Comparison of ENCODE assay signal across 12 cellular contexts in the genomic region with DNA sequence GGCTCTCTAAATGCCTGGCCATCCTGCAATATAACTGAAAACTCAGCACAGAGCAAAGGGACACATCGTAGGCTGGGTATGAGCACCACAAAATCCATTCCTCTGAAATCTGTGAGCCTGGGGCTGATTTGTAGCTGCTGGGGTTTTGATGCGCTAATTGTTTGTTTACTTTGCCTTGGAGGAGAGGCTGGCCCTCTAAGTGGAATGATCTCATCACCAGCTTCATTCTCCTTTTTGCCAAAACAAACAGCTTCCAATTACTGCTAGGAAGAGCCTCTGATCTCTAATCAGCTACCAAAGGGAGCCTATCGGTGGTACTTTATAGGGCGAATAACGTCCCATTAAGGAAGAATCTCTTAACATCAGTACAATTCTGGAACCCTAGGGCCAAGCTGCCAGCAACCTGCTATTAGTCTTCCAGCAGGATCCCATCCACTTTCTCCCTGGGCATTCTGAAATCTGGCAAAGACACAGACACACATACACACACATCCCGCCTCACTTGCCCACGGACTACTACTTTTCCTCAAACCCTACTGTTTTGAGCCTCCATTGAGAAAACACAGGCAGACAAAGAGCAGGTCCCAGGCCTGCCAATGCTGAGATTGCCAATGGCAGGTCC. TPM values are rescaled to one million over a fixed set of nuclear protein-coding genes. Genes with fewer than 3 reads are reported as not detected.
DNase-seq lines count a peak whose midpoint lies in the region; ATAC-seq and TF ChIP-seq lines count a peak whose summit lies in the region.
"Had no signal": no experiment of that assay in that cellular context is flagged by ENCODE, and none has a peak within 500 bp of the region (broad histone marks: within the 10 kb centered on the region; RNA-seq: fewer than 3 reads in every experiment).

No MANE protein-coding gene starts in this region.

- peaks cover 9% of the 10 kb centered on the region for H3K79me1 ChIP-seq in neuronal stem cell (ENCODE audit: low read depth, low read length)

- no peak overlapping the region for H3K9ac ChIP-seq in neuronal stem cell (ENCODE audit: low read depth, low read length, poor library complexity)

- peak overlapping the region in 3 of 5 experiments; percentile 5 to 53 (median 40) for H3K4me3 Mint-ChIP-seq in brain
- no peak overlapping the region for H3K4me3 Mint-ChIP-seq in activated naive CD8-positive, alpha-beta T cell treated with anti-CD3 and anti-CD28 coated beads, Interleukin-2, amount 50 U/mL, for 24 hours
- H3K4me3 Mint-ChIP-seq: activated naive CD4-positive, alpha-beta T cell treated with anti-CD3 and anti-CD28 coated beads for 36 hours had no signal

- no peak overlapping the region for H2AFZ ChIP-seq in neuronal stem cell (ENCODE audit: low read length)

- H3K9me3 Mint-ChIP-seq in brain = no peaks in the 10 kb centered on the region
- H3K9me3 Mint-ChIP-seq in activated naive CD8-positive, alpha-beta T cell treated with anti-CD3 and anti-CD28 coated beads, Interleukin-2, amount 50 U/mL, for 24 hours = no peaks in the 10 kb centered on the region
- H3K9me3 Mint-ChIP-seq: activated naive CD4-positive, alpha-beta T cell treated with anti-CD3 and anti-CD28 coated beads for 36 hours had no signal

- H3K9me3 ChIP-seq in neuronal stem cell (replicated peaks in 1 of 2; ENCODE audit: control insufficient read depth in 2 of 2, insufficient read depth in 1 of 2, low read depth in 1 of 2, low read length in 2 of 2) = no peaks in the 10 kb centered on the region

- peaks cover 0 to 48% (median 0%) of the 10 kb centered on the region in 3 experiments for H3K27me3 ChIP-seq in neuronal stem cell (ENCODE audit: control insufficient read depth in 3 of 3, insufficient read depth in 3 of 3, low read depth in 1 of 3, low read length in 3 of 3)

- H2BK5ac ChIP-seq in neuronal stem cell (ENCODE audit: low read length) = no peak overlapping the region

- H3K36me3 ChIP-seq in neuronal stem cell (replicated peaks in 1 of 2; ENCODE audit: control insufficient read depth in 2 of 2, insufficient read depth in 2 of 2, low read length in 2 of 2) = no peaks in the 10 kb centered on the region

- no peak overlapping the region for H3K4me3 ChIP-seq in neuronal stem cell (ENCODE audit: low read length in 2 of 2)

- H2BK12ac ChIP-seq in neuronal stem cell (ENCODE audit: low read length) = no peak overlapping the region

- no peak overlapping the region for H3K23ac ChIP-seq in neuronal stem cell (ENCODE audit: low read depth, low read length, poor library complexity)

- H3K18ac ChIP-seq in neuronal stem cell (ENCODE audit: low read length) = no peak overlapping the region

- no peak for ATAC-seq in activated naive CD8-positive, alpha-beta T cell treated with anti-CD3 and anti-CD28 coated beads, Interleukin-2, amount 50 U/mL, for 24 hours

- no peak overlapping the region for H2BK15ac ChIP-seq in neuronal stem cell (ENCODE audit: low read length)

- H3K27me3 Mint-ChIP-seq in brain = peaks cover 61% of the 10 kb centered on the region
- peaks cover 18% of the 10 kb centered on the region for H3K27me3 Mint-ChIP-seq in activated naive CD8-positive, alpha-beta T cell treated with anti-CD3 and anti-CD28 coated beads, Interleukin-2, amount 50 U/mL, for 24 hours

- WGBS in neuronal stem cell (ENCODE audit: extremely low coverage in 2 of 2, insufficient read length in 2 of 2, insufficient replicate concordance in 1 of 2), 2 donors = no CpG with 5 or more reads among the region's 7 CpGs

- H3K27ac Mint-ChIP-seq in brain = no peak overlapping the region
- H3K27ac Mint-ChIP-seq in activated naive CD8-positive, alpha-beta T cell treated with anti-CD3 and anti-CD28 coated beads, Interleukin-2, amount 50 U/mL, for 24 hours = no peak overlapping the region
- H3K27ac Mint-ChIP-seq: activated naive CD4-positive, alpha-beta T cell treated with anti-CD3 and anti-CD28 coated beads for 36 hours had no signal

- no peaks in the 10 kb centered on the region for H3K36me3 Mint-ChIP-seq in brain
- no peaks in the 10 kb centered on the region for H3K36me3 Mint-ChIP-seq in activated naive CD8-positive, alpha-beta T cell treated with anti-CD3 and anti-CD28 coated beads, Interleukin-2, amount 50 U/mL, for 24 hours (ENCODE audit: low read depth)

- H4K8ac ChIP-seq in neuronal stem cell (ENCODE audit: low read depth, low read length) = no peak overlapping the region

- TF ChIP-seq CTCF in brain (conservative IDR thresholded peaks at IDR 0.05) = no peak

- no peak overlapping the region for H4K91ac ChIP-seq in neuronal stem cell (ENCODE audit: low read depth, low read length, poor library complexity)

- H3K4me1 Mint-ChIP-seq in brain = peaks cover 32% of the 10 kb centered on the region
- H3K4me1 Mint-ChIP-seq in activated naive CD8-positive, alpha-beta T cell treated with anti-CD3 and anti-CD28 coated beads, Interleukin-2, amount 50 U/mL, for 24 hours = peaks cover 1% of the 10 kb centered on the region

- DNase-seq in NCI-H1436 (lab: John Stamatoyannopoulos, UW) = peak; percentile 55
- no peak for DNase-seq in NCI-H1436 treated with DMSO at 0.1 percent for 48 hours (lab: John Stamatoyannopoulos, UW)
- peak; percentile 66 for DNase-seq in NCI-H2107 (lab: John Stamatoyannopoulos, UW)
- no peak for DNase-seq in neuronal stem cell (ENCODE audit: low spot score)
- no peak for DNase-seq in activated T-cell treated with anti-CD3 and anti-CD28 coated beads for 4 hours
- no peak for DNase-seq in hepatic stellate cell (ENCODE audit: low spot score)
- DNase-seq in activated naive CD8-positive, alpha-beta T cell treated with anti-CD3 and anti-CD28 coated beads, Interleukin-2, amount 50 U/mL, for 24 hours = no peak
- DNase-seq: activated CD4-positive, alpha-beta T cell treated with anti-CD3 and anti-CD28 coated beads, Interleukin-2, amount 50 U/mL, for 4 hours; activated naive CD4-positive, alpha-beta T cell treated with anti-CD3 and anti-CD28 coated beads for 36 hours; dermis blood vessel endothelial cell; NCI-H524 treated with DMSO at 0.1 percent for 48 hours had no signal

- H3K14ac ChIP-seq in neuronal stem cell (ENCODE audit: low read length) = no peak overlapping the region

- H3K4ac ChIP-seq in neuronal stem cell (ENCODE audit: low read length) = no peak overlapping the region

- H3K4me1 ChIP-seq in neuronal stem cell (ENCODE audit: control insufficient read depth in 2 of 2, insufficient read depth in 1 of 2, low read depth in 1 of 2, low read length in 2 of 2) = peaks cover 1 to 22% of the 10 kb centered on the region in 2 donors

- H3K4me2 ChIP-seq in neuronal stem cell (ENCODE audit: insufficient read depth, low read length, poor library complexity, severe bottlenecking) = peak overlapping the region; percentile 2

- H2BK120ac ChIP-seq in neuronal stem cell (ENCODE audit: low read depth, low read length) = no peak overlapping the region

- H3K27ac ChIP-seq in neuronal stem cell (replicated peaks; ENCODE audit: low read length) = no peak overlapping the region

- no peak overlapping the region for H2AK5ac ChIP-seq in neuronal stem cell (ENCODE audit: low read depth, low read length)

RNA-seq across cellular contexts. Expression of gene ANOS1, which starts 5.8 kb away (rescaled TPM):
- polyA plus RNA-seq in brain (ENCODE audit: insufficient read depth, low read depth, low replicate concordance) = 2.3 TPM
- 15.9 TPM for polyA plus RNA-seq in neuronal stem cell (2013, experiment 1 of 2)
- 15.9 TPM for polyA plus RNA-seq in neuronal stem cell (2013, experiment 2 of 2)

Comparison
In these comparisons a context has a peak if more than half of its experiments do, and no peak if none do; other contexts are left out.
1. DNase-seq: peak in NCI-H1436 (single experiment) and NCI-H2107 (single experiment); none in NCI-H1436 treated with DMSO at 0.1 percent for 48 hours (single experiment), neuronal stem cell (single experiment), activated T-cell treated with anti-CD3 and anti-CD28 coated beads for 4 hours (single experiment), hepatic stellate cell (single experiment) and activated naive CD8-positive, alpha-beta T cell treated with anti-CD3 and anti-CD28 coated beads, Interleukin-2, amount 50 U/mL, for 24 hours (single experiment).